12 cellular contexts compared by ENCODE assay signal in genomic region chr17:43952724-43953666, GRCh38. TPM values are rescaled to one million over a fixed set of nuclear protein-coding genes. Genes with fewer than 3 reads are reported as not detected.
DNase-seq lines count a peak whose midpoint lies in the region; ATAC-seq and TF ChIP-seq lines count a peak whose summit lies in the region.
"Had no signal": no experiment of that assay in that cellular context is flagged by ENCODE, and none has a peak within 500 bp of the region (broad histone marks: within the 10 kb centered on the region; RNA-seq: fewer than 3 reads in every experiment).

No MANE protein-coding gene starts in this region.

- intact Hi-C loops in upper lobe of right lung (cut with DNase I), result no loop called here

- no peaks in the 10 kb centered on the region for H3K36me3 Mint-ChIP-seq in activated naive CD8-positive, alpha-beta T cell treated with anti-CD3 and anti-CD28 coated beads, Interleukin-2, amount 50 U/mL, for 24 hours (ENCODE audit: low read depth)

- H3K36me3 ChIP-seq in upper lobe of right lung, result no peaks in the 10 kb centered on the region
- H3K36me3 ChIP-seq: pancreas, tibial nerve had no signal

- peaks cover 11% of the 10 kb centered on the region for H3K4me1 Mint-ChIP-seq in stimulated activated naive CD8-positive, alpha-beta T cell treated with anti-CD3 and anti-CD28 coated beads, Interleukin-15, amount 100 ng/mL, for 72 hours
- H3K4me1 Mint-ChIP-seq in activated naive CD8-positive, alpha-beta T cell treated with anti-CD3 and anti-CD28 coated beads, Interleukin-2, amount 50 U/mL, for 24 hours, result peaks cover 3% of the 10 kb centered on the region
- H3K4me1 Mint-ChIP-seq: activated T-helper 17 cell treated with anti-CD3 and anti-CD28 coated beads, Interleukin-2, amount 50 U/mL, for 72 hours had no signal

- DNase-seq in stimulated activated naive CD8-positive, alpha-beta T cell treated with anti-CD3 and anti-CD28 coated beads, Interleukin-15, amount 100 ng/mL, for 72 hours, result no peak
- DNase-seq in stimulated activated naive CD8-positive, alpha-beta T cell treated with anti-CD3 and anti-CD28 coated beads, Interleukin-15, Interleukin-2, amounts not matched to agents 100 U/mL and 50 U/mL, for 24 hours, result no peak
- DNase-seq in activated naive CD8-positive, alpha-beta T cell treated with anti-CD3 and anti-CD28 coated beads, Interleukin-2, amount 50 U/mL, for 24 hours, result peak; percentile 7
- DNase-seq in islet precursor cell (peak; percentile 80), upper lobe of right lung (no peak), NCI-H2081 treated with DMSO at 0.1 percent for 48 hours (lab: John Stamatoyannopoulos, UW) (no peak), cerebellar nuclear complex (lab: John Stamatoyannopoulos, UW) (no peak)
- DNase-seq: hypothalamus, pancreas had no signal

- no peak overlapping the region for H3K4me3 ChIP-seq in upper lobe of right lung
- H3K4me3 ChIP-seq: pancreas had no signal

- peak overlapping the region; percentile 69 to 74 for H3K4me3 Mint-ChIP-seq in stimulated activated naive CD8-positive, alpha-beta T cell treated with anti-CD3 and anti-CD28 coated beads, Interleukin-15, amount 100 ng/mL, for 72 hours
- H3K4me3 Mint-ChIP-seq in activated naive CD8-positive, alpha-beta T cell treated with anti-CD3 and anti-CD28 coated beads, Interleukin-2, amount 50 U/mL, for 24 hours, result peak overlapping the region; percentile 50
- H3K4me3 Mint-ChIP-seq: activated T-helper 17 cell treated with anti-CD3 and anti-CD28 coated beads, Interleukin-2, amount 50 U/mL, for 72 hours had no signal

- no peak overlapping the region for H3K27ac Mint-ChIP-seq in stimulated activated naive CD8-positive, alpha-beta T cell treated with anti-CD3 and anti-CD28 coated beads, Interleukin-15, amount 100 ng/mL, for 72 hours
- H3K27ac Mint-ChIP-seq in activated naive CD8-positive, alpha-beta T cell treated with anti-CD3 and anti-CD28 coated beads, Interleukin-2, amount 50 U/mL, for 24 hours, result no peak overlapping the region
- H3K27ac Mint-ChIP-seq: activated T-helper 17 cell treated with anti-CD3 and anti-CD28 coated beads, Interleukin-2, amount 50 U/mL, for 72 hours had no signal

- no peak for ATAC-seq in stimulated activated naive CD8-positive, alpha-beta T cell treated with anti-CD3 and anti-CD28 coated beads, Interleukin-15, amount 100 ng/mL, for 72 hours
- no peak for ATAC-seq in stimulated activated naive CD8-positive, alpha-beta T cell treated with anti-CD3 and anti-CD28 coated beads, Interleukin-15, Interleukin-2, amounts not matched to agents 100 U/mL and 50 U/mL, for 24 hours
- ATAC-seq in activated naive CD8-positive, alpha-beta T cell treated with anti-CD3 and anti-CD28 coated beads, Interleukin-2, amount 50 U/mL, for 24 hours, result no peak
- ATAC-seq in upper lobe of right lung (peak; percentile 8), HG03457 (IDR thresholded peaks at IDR 0.05; ENCODE audit: unreplicated experiment) (no peak)
- ATAC-seq: activated T-helper 17 cell treated with anti-CD3 and anti-CD28 coated beads, Interleukin-2, amount 50 U/mL, for 72 hours had no signal

- H3K4me1 ChIP-seq in upper lobe of right lung, result peaks cover 5% of the 10 kb centered on the region
- H3K4me1 ChIP-seq: pancreas had no signal

- no peak overlapping the region for H3K27ac ChIP-seq in upper lobe of right lung
- H3K27ac ChIP-seq: pancreas, tibial nerve had no signal

- H3K27me3 Mint-ChIP-seq in stimulated activated naive CD8-positive, alpha-beta T cell treated with anti-CD3 and anti-CD28 coated beads, Interleukin-15, amount 100 ng/mL, for 72 hours, result peaks cover 73% of the 10 kb centered on the region
- H3K27me3 Mint-ChIP-seq in activated naive CD8-positive, alpha-beta T cell treated with anti-CD3 and anti-CD28 coated beads, Interleukin-2, amount 50 U/mL, for 24 hours, result peaks cover 53% of the 10 kb centered on the region

- H3K9me3 ChIP-seq in upper lobe of right lung, result no peaks in the 10 kb centered on the region
- H3K9me3 ChIP-seq: pancreas, tibial nerve had no signal

- peaks cover 64% of the 10 kb centered on the region for H3K27me3 ChIP-seq in upper lobe of right lung

- H3K9me3 Mint-ChIP-seq in stimulated activated naive CD8-positive, alpha-beta T cell treated with anti-CD3 and anti-CD28 coated beads, Interleukin-15, amount 100 ng/mL, for 72 hours, result no peaks in the 10 kb centered on the region
- no peaks in the 10 kb centered on the region for H3K9me3 Mint-ChIP-seq in activated naive CD8-positive, alpha-beta T cell treated with anti-CD3 and anti-CD28 coated beads, Interleukin-2, amount 50 U/mL, for 24 hours
- H3K9me3 Mint-ChIP-seq: activated T-helper 17 cell treated with anti-CD3 and anti-CD28 coated beads, Interleukin-2, amount 50 U/mL, for 72 hours had no signal

- no peak for TF ChIP-seq CTCF in upper lobe of right lung (IDR thresholded peaks at IDR 0.05)

RNA-seq across cellular contexts. Expression of gene PYY, which starts 0.7 kb away (rescaled TPM):
- not detected for total RNA-seq in upper lobe of right lung
- total RNA-seq: activated T-helper 17 cell treated with anti-CD3 and anti-CD28 coated beads, Interleukin-2, amount 50 U/mL, for 72 hours had no signal

RNA-seq across cellular contexts. Expression of gene PPY, which starts 10.7 kb away (rescaled TPM):
- total RNA-seq in upper lobe of right lung, result not detected
- total RNA-seq: tibial nerve had no signal

RNA-seq across cellular contexts. Expression of gene MPP2, which starts 45.7 kb away (rescaled TPM):
- total RNA-seq in upper lobe of right lung, result 0.49 TPM

RNA-seq across cellular contexts. Expression of gene NAGS, which starts 51.4 kb away (rescaled TPM):
- 7.1 TPM for total RNA-seq in upper lobe of right lung

Comparison
In these comparisons a context has a peak if more than half of its experiments do, and no peak if none do; other contexts are left out.
1. DNase-seq: peak in activated naive CD8-positive, alpha-beta T cell treated with anti-CD3 and anti-CD28 coated beads, Interleukin-2, amount 50 U/mL, for 24 hours (single experiment) and islet precursor cell (single experiment); none in stimulated activated naive CD8-positive, alpha-beta T cell treated with anti-CD3 and anti-CD28 coated beads, Interleukin-15, amount 100 ng/mL, for 72 hours (0 of 2), stimulated activated naive CD8-positive, alpha-beta T cell treated with anti-CD3 and anti-CD28 coated beads, Interleukin-15, Interleukin-2, amounts not matched to agents 100 U/mL and 50 U/mL, for 24 hours (single experiment), upper lobe of right lung (single experiment), NCI-H2081 treated with DMSO at 0.1 percent for 48 hours (single experiment) and cerebellar nuclear complex (0 of 2).